ENCODE assay signal across 33 cellular contexts in genomic region chr6:146768722-146769121, GRCh38.
DNase-seq lines count a peak whose midpoint lies in the region; ATAC-seq and TF ChIP-seq lines count a peak whose summit lies in the region.
"Had no signal": no experiment of that assay in that cellular context is flagged by ENCODE, and none has a peak within 500 bp of the region (broad histone marks: within the 10 kb centered on the region; RNA-seq: fewer than 3 reads in every experiment).

No MANE protein-coding gene starts in this region.

- H3K27me3 ChIP-seq in SK-N-SH (ENCODE audit: insufficient read depth): no peaks in the 10 kb centered on the region
- H3K27me3 ChIP-seq in Loucy (ENCODE audit: insufficient read depth, low read length, poor library complexity, severe bottlenecking): no peaks in the 10 kb centered on the region
- H3K27me3 ChIP-seq: BE2C had no signal

- H3K4me3 ChIP-seq in SK-N-SH (ENCODE audit: low read depth in 2 of 2, low read length in 1 of 2): no peak overlapping the region
- H3K4me3 ChIP-seq in Loucy (ENCODE audit: low read length, poor library complexity, severe bottlenecking): no peak overlapping the region
- H3K4me3 ChIP-seq: A549; BLaER1; BLaER1 treated with 17β-estradiol and CSF1 and Interleukin-3, amounts not matched to agents 10 nM and 100 nM had no signal

- H4K20me1 ChIP-seq in SK-N-SH (ENCODE audit: insufficient read depth) (no peaks in the 10 kb centered on the region), Loucy (ENCODE audit: insufficient read depth, low read length, poor library complexity, severe bottlenecking) (no peaks in the 10 kb centered on the region)

- no peak overlapping the region for H3K4me3 Mint-ChIP-seq in natural killer cell
- H3K4me3 Mint-ChIP-seq: B cell; CD14-positive monocyte; CD4-positive, alpha-beta memory T cell; CD4-positive, alpha-beta T cell; CD4-positive, CD25-positive, alpha-beta regulatory T cell; CD8-positive, alpha-beta memory T cell; CD8-positive, alpha-beta T cell had no signal

- H3K27ac Mint-ChIP-seq in natural killer cell: no peak overlapping the region
- H3K27ac Mint-ChIP-seq: B cell; CD14-positive monocyte; CD4-positive, alpha-beta memory T cell; CD4-positive, alpha-beta T cell; CD4-positive, CD25-positive, alpha-beta regulatory T cell; CD8-positive, alpha-beta memory T cell; CD8-positive, alpha-beta T cell had no signal

- H3K36me3 ChIP-seq in SK-N-SH (replicated peaks in 1 of 2; ENCODE audit: control insufficient read depth in 1 of 2, insufficient read depth in 2 of 2, low read length in 1 of 2) (no peaks in the 10 kb centered on the region), Loucy (ENCODE audit: insufficient read depth, low read length) (no peaks in the 10 kb centered on the region)
- H3K36me3 ChIP-seq: BE2C; BLaER1; BLaER1 treated with 17β-estradiol and CSF1 and Interleukin-3, amounts not matched to agents 10 nM and 100 nM had no signal

- no peaks in the 10 kb centered on the region for H3K27me3 Mint-ChIP-seq in natural killer cell (ENCODE audit: low read depth in 2 of 2)
- H3K27me3 Mint-ChIP-seq: CD4-positive, alpha-beta T cell had no signal

- intact Hi-C loops in natural killer cell (cut with micrococcal nuclease): no loop called here

- H3K9me3 Mint-ChIP-seq in natural killer cell: no peaks in the 10 kb centered on the region
- H3K9me3 Mint-ChIP-seq: CD14-positive monocyte; CD4-positive, alpha-beta memory T cell; CD4-positive, alpha-beta T cell; CD8-positive, alpha-beta memory T cell; CD8-positive, alpha-beta T cell had no signal

- ATAC-seq in SK-N-SH treated with all-trans-retinoic acid at 6 μM for 48 hours (no peak), natural killer cell (no peak)
- ATAC-seq: A549; CD8-positive, alpha-beta T cell had no signal

- H3K4me2 ChIP-seq in SK-N-SH: no peak overlapping the region
- H3K4me2 ChIP-seq in Loucy (ENCODE audit: low read depth, low read length, poor library complexity, severe bottlenecking): peak overlapping the region; percentile 21
- H3K4me2 ChIP-seq: A549; BLaER1; BLaER1 treated with 17β-estradiol and CSF1 and Interleukin-3, amounts not matched to agents 10 nM and 100 nM had no signal

- POLR2A ChIA-PET in SK-N-SH (lab: Yijun Ruan, JAX): no interaction called here

- H3F3A ChIP-seq in SK-N-SH (replicated peaks; ENCODE audit: insufficient read depth): no peaks in the 10 kb centered on the region
- peaks cover 10% of the 10 kb centered on the region; the same call in 1 of the 2 replicates for H3F3A ChIP-seq in Loucy (ENCODE audit: low read depth)

- TF ChIP-seq EP300 in SK-N-SH (IDR thresholded peaks at IDR 0.05; ENCODE audit: borderline replicate concordance in 1 of 2, low read depth in 1 of 2, low read length in 1 of 2): no peak

- H3K4me1 ChIP-seq in SK-N-SH (ENCODE audit: control insufficient read depth in 1 of 2, insufficient read depth in 2 of 2, low read depth in 1 of 2, low read length in 1 of 2) (no peaks in the 10 kb centered on the region), Loucy (ENCODE audit: insufficient read depth, low read length, poor library complexity, severe bottlenecking) (peaks cover 56% of the 10 kb centered on the region)
- H3K4me1 ChIP-seq: A549, Caco-2 had no signal

- H3K4me1 Mint-ChIP-seq in natural killer cell: peaks cover 10 to 17% of the 10 kb centered on the region in 2 donors

- H3K36me3 Mint-ChIP-seq in natural killer cell: no peaks in the 10 kb centered on the region
- H3K36me3 Mint-ChIP-seq: CD14-positive monocyte; CD4-positive, alpha-beta memory T cell; CD4-positive, CD25-positive, alpha-beta regulatory T cell; CD8-positive, alpha-beta memory T cell; CD8-positive, alpha-beta T cell had no signal

- H3K9me3 ChIP-seq in SK-N-SH: no peaks in the 10 kb centered on the region
- no peaks in the 10 kb centered on the region for H3K9me3 ChIP-seq in Loucy (ENCODE audit: insufficient read depth, low read depth, low read length)
- H3K9me3 ChIP-seq: A549; BE2C; BLaER1; BLaER1 treated with 17β-estradiol and CSF1 and Interleukin-3, amounts not matched to agents 10 nM and 100 nM; Caco-2 had no signal

- CTCF ChIA-PET in SK-N-SH (lab: Yijun Ruan, JAX): interaction anchor here (0.9 to 1.1 kb wide), 2 partner anchors 14 to 17 kb away, joined by 3 to 5 read pairs; no protein-coding TSS in a partner anchor

- TF ChIP-seq RAD21 in SK-N-SH (IDR thresholded peaks at IDR 0.05; ENCODE audit: low read length): no peak

- H3K27ac ChIP-seq in SK-N-SH (ENCODE audit: low read depth in 2 of 2, low read length in 1 of 2): no peak overlapping the region
- H3K27ac ChIP-seq: 22Rv1; A549; BLaER1; BLaER1 treated with 17β-estradiol and CSF1 and Interleukin-3, amounts not matched to agents 10 nM and 100 nM; C4-2B had no signal

- no peaks in the 10 kb centered on the region for H3K9me2 ChIP-seq in SK-N-SH
- H3K9me2 ChIP-seq in Loucy (replicated peaks; ENCODE audit: low read depth, low read length): no peaks in the 10 kb centered on the region

- no peak overlapping the region for H3K9ac ChIP-seq in SK-N-SH
- H3K9ac ChIP-seq in Loucy (ENCODE audit: low read depth, low read length, poor library complexity, severe bottlenecking): no peak overlapping the region
- H3K9ac ChIP-seq: BLaER1; BLaER1 treated with 17β-estradiol and CSF1 and Interleukin-3, amounts not matched to agents 10 nM and 100 nM had no signal

- DNase-seq in SK-N-SH: no peak
- peak; percentile 54 for DNase-seq in SK-N-DZ (ENCODE audit: low spot score)
- DNase-seq in natural killer cell: no peak
- no peak for DNase-seq in germinal center (ENCODE audit: low spot score)
- DNase-seq: 8988T; ACHN; AML-193; BE2C; C1 segment of cervical spinal cord; Caco-2; Calu3; CD4-positive, alpha-beta memory T cell; CD4-positive, alpha-beta T cell; CD4-positive, CD25-positive, alpha-beta regulatory T cell; CD8-positive, alpha-beta memory T cell; CD8-positive, alpha-beta T cell; COR-L47; DMS 273 treated with DMSO at 0.1 percent for 48 hours; DMS153; DMS53; DMS79; DMS79 treated with DMSO at 0.1 percent for 48 hours; DND-41; EL had no signal

- H2AFZ ChIP-seq in SK-N-SH (ENCODE audit: low read depth) (no peak overlapping the region), Loucy (ENCODE audit: low read length) (no peak overlapping the region)

- 57% methylated on average over 2 of the region's 2 CpGs for WGBS in SK-N-SH (ENCODE audit: low lambda C conversion rate)

- TF ChIP-seq CTCF in SK-N-SH (IDR thresholded peaks at IDR 0.05) (no peak), Loucy (conservative IDR thresholded peaks at IDR 0.05; ENCODE audit: low read length) (no peak), natural killer cell (IDR thresholded peaks at IDR 0.05) (no peak)

- H3K79me2 ChIP-seq in SK-N-SH (ENCODE audit: insufficient read depth): no peaks in the 10 kb centered on the region
- no peaks in the 10 kb centered on the region for H3K79me2 ChIP-seq in Loucy (ENCODE audit: insufficient read depth, low read length)

TF ChIP-seq in SK-N-SH treated with all-trans-retinoic acid at 6 μM for 48 hours, 23 proteins besides CTCF, POLR2A, EP300 and RAD21:
- TF ChIP-seq ISL1 (CRISPR knock-in tag; IDR thresholded peaks at IDR 0.05): peak; percentile 68
- no peak for TF ChIP-seq ZFP3 (CRISPR knock-in tag; IDR thresholded peaks at IDR 0.05)

TF ChIP-seq in SK-N-SH, 30 proteins besides CTCF, POLR2A, EP300 and RAD21:
- TF ChIP-seq FOXM1 (IDR thresholded peaks at IDR 0.05; ENCODE audit: low read depth) (no peak), MXI1 (IDR thresholded peaks at IDR 0.05; ENCODE audit: low read depth, low read length) (no peak), RFX5 (IDR thresholded peaks at IDR 0.05; ENCODE audit: low read length) (no peak), USF2 (IDR thresholded peaks at IDR 0.05; ENCODE audit: borderline replicate concordance, low read depth, low read length) (no peak), GATA2 (CRISPR knock-in tag; IDR thresholded peaks at IDR 0.05) (no peak), REST (IDR thresholded peaks at IDR 0.05; ENCODE audit: low read depth, low read length) (no peak)
